In genomic region chr3:103976931-103977339, GRCh38 we compare ENCODE assay signal across 18 cellular contexts.
DNase-seq lines count a peak whose midpoint lies in the region; ATAC-seq and TF ChIP-seq lines count a peak whose summit lies in the region.
"Had no signal": no experiment of that assay in that cellular context is flagged by ENCODE, and none has a peak within 500 bp of the region (broad histone marks: within the 10 kb centered on the region; RNA-seq: fewer than 3 reads in every experiment).

No MANE protein-coding gene starts in this region.

- no peak overlapping the region for H3K23ac ChIP-seq in neuronal stem cell (ENCODE audit: low read depth, low read length, poor library complexity)

- no peak overlapping the region for H4K91ac ChIP-seq in neuronal stem cell (ENCODE audit: low read depth, low read length, poor library complexity)

- H3K9ac ChIP-seq in neuronal stem cell (ENCODE audit: low read depth, low read length, poor library complexity), result no peak overlapping the region

- no peak overlapping the region for H2AFZ ChIP-seq in neuronal stem cell (ENCODE audit: low read length)

- H3K9me3 ChIP-seq in neuronal stem cell (replicated peaks in 1 of 2; ENCODE audit: control insufficient read depth in 2 of 2, insufficient read depth in 1 of 2, low read depth in 1 of 2, low read length in 2 of 2) (no peaks in the 10 kb centered on the region), WERI-Rb-1 (ENCODE audit: severe bottlenecking) (no peaks in the 10 kb centered on the region)
- H3K9me3 ChIP-seq: lower lobe of right lung, suprapubic skin had no signal

- H3K4ac ChIP-seq in neuronal stem cell (ENCODE audit: low read length), result no peak overlapping the region

- TF ChIP-seq CTCF in WERI-Rb-1 (IDR thresholded peaks at IDR 0.05; ENCODE audit: low read depth, low read length), result no peak

- WGBS in neuronal stem cell (ENCODE audit: extremely low coverage in 2 of 2, insufficient read length in 2 of 2, insufficient replicate concordance in 1 of 2), 2 donors, result no CpG with 5 or more reads among the region's 1 CpG

- H3K14ac ChIP-seq in neuronal stem cell (ENCODE audit: low read length), result no peak overlapping the region

- H3K36me3 ChIP-seq in neuronal stem cell (replicated peaks in 1 of 2; ENCODE audit: control insufficient read depth in 2 of 2, insufficient read depth in 2 of 2, low read length in 2 of 2) (no peaks in the 10 kb centered on the region), WERI-Rb-1 (no peaks in the 10 kb centered on the region)
- H3K36me3 ChIP-seq: lower lobe of right lung, suprapubic skin had no signal

- no peak overlapping the region for H2BK12ac ChIP-seq in neuronal stem cell (ENCODE audit: low read length)

- no peak overlapping the region for H2AK5ac ChIP-seq in neuronal stem cell (ENCODE audit: low read depth, low read length)

- ATAC-seq in GM19324 (IDR thresholded peaks at IDR 0.05; ENCODE audit: low FRiP score, unreplicated experiment) (peak; percentile 94), HG02943 (IDR thresholded peaks at IDR 0.05; ENCODE audit: low read depth, unreplicated experiment) (peak; percentile 92), HG02840 (IDR thresholded peaks at IDR 0.05; ENCODE audit: low FRiP score, unreplicated experiment) (no peak)
- ATAC-seq: activated naive CD8-positive, alpha-beta T cell treated with anti-CD3 and anti-CD28 coated beads, Interleukin-2, amount 50 U/mL, for 24 hours; lower lobe of right lung; naive thymus-derived CD8-positive, alpha-beta T cell had no signal

- H2BK120ac ChIP-seq in neuronal stem cell (ENCODE audit: low read depth, low read length), result no peak overlapping the region

- H3K79me1 ChIP-seq in neuronal stem cell (ENCODE audit: low read depth, low read length), result no peaks in the 10 kb centered on the region

- no peaks in the 10 kb centered on the region for H3K27me3 ChIP-seq in neuronal stem cell (ENCODE audit: control insufficient read depth in 3 of 3, insufficient read depth in 3 of 3, low read depth in 1 of 3, low read length in 3 of 3)
- no peaks in the 10 kb centered on the region for H3K27me3 ChIP-seq in WERI-Rb-1 (ENCODE audit: insufficient read depth, low read depth, severe bottlenecking)
- H3K27me3 ChIP-seq: suprapubic skin had no signal

- H3K18ac ChIP-seq in neuronal stem cell (ENCODE audit: low read length), result no peak overlapping the region

- H2BK5ac ChIP-seq in neuronal stem cell (ENCODE audit: low read length), result no peak overlapping the region

- H3K27ac ChIP-seq in neuronal stem cell (replicated peaks; ENCODE audit: low read length), result no peak overlapping the region
- no peak overlapping the region for H3K27ac ChIP-seq in WERI-Rb-1
- H3K27ac ChIP-seq: lower lobe of right lung, suprapubic skin had no signal

- DNase-seq in DMS53 (lab: John Stamatoyannopoulos, UW) (peak; percentile 39), HuH-7.5 (ENCODE audit: low spot score) (peak; percentile 28), HT-29 (ENCODE audit: low spot score) (no peak), neuronal stem cell (ENCODE audit: low spot score) (no peak), WERI-Rb-1 (no peak)
- DNase-seq: activated CD4-positive, alpha-beta T cell treated with anti-CD3 and anti-CD28 coated beads, Interleukin-2, amount 10 ng/mL, durations not matched to agents 7 days and 5 days; activated naive CD8-positive, alpha-beta T cell treated with anti-CD3 and anti-CD28 coated beads, Interleukin-2, amount 50 U/mL, for 24 hours; activated T-cell treated with anti-CD3 and anti-CD28 coated beads, Interleukin-2, amount 50 U/mL, for 48 hours; CD4-positive, alpha-beta T cell; lower lobe of right lung; naive thymus-derived CD8-positive, alpha-beta T cell; NCI-H1436; SHP77; stimulated activated CD4-positive, alpha-beta T cell treated with anti-CD3 and anti-CD28 coated beads, Interleukin-1b, Interleukin-23, amount 100 ng/mL, for 48 hours had no signal

- no peak overlapping the region for H4K8ac ChIP-seq in neuronal stem cell (ENCODE audit: low read depth, low read length)

- no peak overlapping the region for H2BK15ac ChIP-seq in neuronal stem cell (ENCODE audit: low read length)

- no peak overlapping the region for H3K4me2 ChIP-seq in neuronal stem cell (ENCODE audit: insufficient read depth, low read length, poor library complexity, severe bottlenecking)

- H3K4me3 ChIP-seq in neuronal stem cell (ENCODE audit: low read length in 2 of 2) (no peak overlapping the region), WERI-Rb-1 (ENCODE audit: low read depth, low read length) (no peak overlapping the region)
- H3K4me3 ChIP-seq: lower lobe of right lung, suprapubic skin had no signal

- peaks cover 1 to 4% of the 10 kb centered on the region in 2 donors for H3K4me1 ChIP-seq in neuronal stem cell (ENCODE audit: control insufficient read depth in 2 of 2, insufficient read depth in 1 of 2, low read depth in 1 of 2, low read length in 2 of 2)
- H3K4me1 ChIP-seq: lower lobe of right lung, suprapubic skin had no signal

Comparison
In these comparisons a context has a peak if more than half of its experiments do, and no peak if none do; other contexts are left out.
1. DNase-seq: peak in DMS53 (single experiment) and HuH-7.5 (single experiment); none in HT-29 (single experiment), neuronal stem cell (single experiment) and WERI-Rb-1 (single experiment).